ENCODE assay signal across 8 cellular contexts in genomic region chr3:187745201-187746058, GRCh38. TPM values are rescaled to one million over a fixed set of nuclear protein-coding genes. Genes with fewer than 3 reads are reported as not detected.
DNase-seq lines count a peak whose midpoint lies in the region; ATAC-seq and TF ChIP-seq lines count a peak whose summit lies in the region.

BCL6 (minus strand) TSS chr3:187745468; CDS start chr3:187733693, 11,775 bp downstream.

- WGBS in esophagus muscularis mucosa, result under 1% methylated on average over 37 of the region's 40 CpGs

- H3K27ac Mint-ChIP-seq in GM23338, result peak within 1 kb of the TSS; percentile 100

- peak within 1 kb of the TSS; percentile 91 for H3K4me3 Mint-ChIP-seq in GM23338

- peak within 1 kb of the TSS; percentile 92 for H3K4me2 ChIP-seq in GM23338

- TF ChIP-seq EP300 in esophagus muscularis mucosa (IDR thresholded peaks at IDR 0.05), result peak; percentile 96

- H3K27me3 ChIP-seq in GM23338 (ENCODE audit: insufficient read depth) (peaks cover 38% of the 10 kb centered on the region), esophagus muscularis mucosa (no peaks in the 10 kb centered on the region), muscle layer of colon (ENCODE audit: control insufficient read depth in 1 of 2, insufficient read depth in 2 of 2, low read length in 2 of 2) (no peaks in the 10 kb centered on the region)

- H2AFZ ChIP-seq in GM23338, result peak within 1 kb of the TSS; percentile 77; the same call in 1 of the 2 replicates

- no peaks in the 10 kb centered on the region for H3K9me2 ChIP-seq in GM23338 (ENCODE audit: insufficient read depth)

- TF ChIP-seq CTCF in GM23338 (conservative IDR thresholded peaks at IDR 0.05; ENCODE audit: low read depth in 2 of 2) (no peak), esophagus muscularis mucosa (IDR thresholded peaks at IDR 0.05) (no peak)

- TF ChIP-seq POLR2A in esophagus muscularis mucosa (IDR thresholded peaks at IDR 0.05; ENCODE audit: low read depth), result peak; percentile 98

- no peaks in the 10 kb centered on the region for H3K9me3 Mint-ChIP-seq in GM23338

- H3K79me2 ChIP-seq in GM23338 (replicated peaks; ENCODE audit: insufficient read depth), result 0 out of 2 replicates have a peak, but pooled peaks cover 3% of the 10 kb centered on the region

- H3K27me3 Mint-ChIP-seq in GM23338 (ENCODE audit: insufficient read depth, low read depth, poor library complexity), result peaks cover 33% of the 10 kb centered on the region

- no peaks in the 10 kb centered on the region for H4K20me1 ChIP-seq in GM23338 (replicated peaks; ENCODE audit: insufficient read depth)

- peak within 1 kb of the TSS; percentile 95 for H3K27ac ChIP-seq in GM23338 (ENCODE audit: low read depth)
- peak within 1 kb of the TSS; percentile 94 to 99 (median 98) for H3K27ac ChIP-seq in esophagus muscularis mucosa (replicated peaks in 1 of 4)
- peak within 1 kb of the TSS; percentile 100 for H3K27ac ChIP-seq in muscle layer of colon (ENCODE audit: low read depth, low read length)

- H3K9ac ChIP-seq in muscle layer of colon (ENCODE audit: low read length), result peak within 1 kb of the TSS; percentile 93

- H3K36me3 ChIP-seq in GM23338 (ENCODE audit: insufficient read depth) (no peaks in the 10 kb centered on the region), esophagus muscularis mucosa (no peaks in the 10 kb centered on the region), muscle layer of colon (ENCODE audit: insufficient read depth, low read length) (no peaks in the 10 kb centered on the region)

- peaks cover 66% of the 10 kb centered on the region for H3K4me1 Mint-ChIP-seq in GM23338

- H3F3A ChIP-seq in GM23338 (replicated peaks; ENCODE audit: low read depth), result no peaks in the 10 kb centered on the region

- intact Hi-C loops in esophagus muscularis mucosa (cut with DNase I), result loop anchor here (2.0 to 10.0 kb wide), 4 partner anchors 307 to 829 kb away; no protein-coding TSS in a partner anchor

- H3K4me3 ChIP-seq in GM23338, result peak within 1 kb of the TSS; percentile 83
- H3K4me3 ChIP-seq in esophagus muscularis mucosa, result peak within 1 kb of the TSS; percentile 69 to 81 (median 76)
- peak within 1 kb of the TSS; percentile 76 to 98 for H3K4me3 ChIP-seq in muscle layer of colon (ENCODE audit: low read depth in 1 of 2, low read length in 2 of 2)

- peak; percentile 19 for ATAC-seq in GM23338

- DNase-seq in DMS153 (lab: John Stamatoyannopoulos, UW) (peak; percentile 94), GM23338 (ENCODE audit: low spot score) (peak; percentile 97), LHCN-M2 (ENCODE audit: low read depth) (peak; percentile 99), RPMI7951 (ENCODE audit: low read depth) (peak; percentile 98), activated T-helper 1 cell treated with Interleukin-2 at 50 U/mL for 16 hours (ENCODE audit: low read depth) (peak; percentile 75), esophagus muscularis mucosa (ENCODE audit: extremely low spot score) (peak; percentile 99)
- DNase-seq in stimulated activated CD8-positive, alpha-beta memory T cell treated with anti-CD3 and anti-CD28 coated beads, Interleukin-7, amount 100 ng/mL, for 48 hours (ENCODE audit: extremely low read depth in 1 of 2, low read depth in 1 of 2), result peak; percentile 64 to 84

- no peaks in the 10 kb centered on the region; the same call in 2 of the 3 replicates for H3K36me3 Mint-ChIP-seq in GM23338 (ENCODE audit: low read depth)

- H3K9me3 ChIP-seq in esophagus muscularis mucosa, result no peaks in the 10 kb centered on the region
- no peaks in the 10 kb centered on the region for H3K9me3 ChIP-seq in muscle layer of colon (ENCODE audit: low read length)

- H3K4me1 ChIP-seq in GM23338 (ENCODE audit: insufficient read depth) (peaks cover 38% of the 10 kb centered on the region), esophagus muscularis mucosa (peaks cover 13 to 69% (median 48%) of the 10 kb centered on the region in 4 donors), muscle layer of colon (ENCODE audit: insufficient read depth, low read length) (peaks cover 38% of the 10 kb centered on the region)

TF ChIP-seq in GM23338, 12 proteins besides CTCF, POLR2A, EP300 and RAD21 (continues in another document):
- TF ChIP-seq CREB1 (CRISPR knock-in tag; IDR thresholded peaks at IDR 0.05; ENCODE audit: low read depth) (peak; percentile 92), STAT1 (IDR thresholded peaks at IDR 0.05; ENCODE audit: unreplicated experiment) (no peak), JUNB (IDR thresholded peaks at IDR 0.05; ENCODE audit: unreplicated experiment) (no peak)
- TF ChIP-seq, protein P1, sequence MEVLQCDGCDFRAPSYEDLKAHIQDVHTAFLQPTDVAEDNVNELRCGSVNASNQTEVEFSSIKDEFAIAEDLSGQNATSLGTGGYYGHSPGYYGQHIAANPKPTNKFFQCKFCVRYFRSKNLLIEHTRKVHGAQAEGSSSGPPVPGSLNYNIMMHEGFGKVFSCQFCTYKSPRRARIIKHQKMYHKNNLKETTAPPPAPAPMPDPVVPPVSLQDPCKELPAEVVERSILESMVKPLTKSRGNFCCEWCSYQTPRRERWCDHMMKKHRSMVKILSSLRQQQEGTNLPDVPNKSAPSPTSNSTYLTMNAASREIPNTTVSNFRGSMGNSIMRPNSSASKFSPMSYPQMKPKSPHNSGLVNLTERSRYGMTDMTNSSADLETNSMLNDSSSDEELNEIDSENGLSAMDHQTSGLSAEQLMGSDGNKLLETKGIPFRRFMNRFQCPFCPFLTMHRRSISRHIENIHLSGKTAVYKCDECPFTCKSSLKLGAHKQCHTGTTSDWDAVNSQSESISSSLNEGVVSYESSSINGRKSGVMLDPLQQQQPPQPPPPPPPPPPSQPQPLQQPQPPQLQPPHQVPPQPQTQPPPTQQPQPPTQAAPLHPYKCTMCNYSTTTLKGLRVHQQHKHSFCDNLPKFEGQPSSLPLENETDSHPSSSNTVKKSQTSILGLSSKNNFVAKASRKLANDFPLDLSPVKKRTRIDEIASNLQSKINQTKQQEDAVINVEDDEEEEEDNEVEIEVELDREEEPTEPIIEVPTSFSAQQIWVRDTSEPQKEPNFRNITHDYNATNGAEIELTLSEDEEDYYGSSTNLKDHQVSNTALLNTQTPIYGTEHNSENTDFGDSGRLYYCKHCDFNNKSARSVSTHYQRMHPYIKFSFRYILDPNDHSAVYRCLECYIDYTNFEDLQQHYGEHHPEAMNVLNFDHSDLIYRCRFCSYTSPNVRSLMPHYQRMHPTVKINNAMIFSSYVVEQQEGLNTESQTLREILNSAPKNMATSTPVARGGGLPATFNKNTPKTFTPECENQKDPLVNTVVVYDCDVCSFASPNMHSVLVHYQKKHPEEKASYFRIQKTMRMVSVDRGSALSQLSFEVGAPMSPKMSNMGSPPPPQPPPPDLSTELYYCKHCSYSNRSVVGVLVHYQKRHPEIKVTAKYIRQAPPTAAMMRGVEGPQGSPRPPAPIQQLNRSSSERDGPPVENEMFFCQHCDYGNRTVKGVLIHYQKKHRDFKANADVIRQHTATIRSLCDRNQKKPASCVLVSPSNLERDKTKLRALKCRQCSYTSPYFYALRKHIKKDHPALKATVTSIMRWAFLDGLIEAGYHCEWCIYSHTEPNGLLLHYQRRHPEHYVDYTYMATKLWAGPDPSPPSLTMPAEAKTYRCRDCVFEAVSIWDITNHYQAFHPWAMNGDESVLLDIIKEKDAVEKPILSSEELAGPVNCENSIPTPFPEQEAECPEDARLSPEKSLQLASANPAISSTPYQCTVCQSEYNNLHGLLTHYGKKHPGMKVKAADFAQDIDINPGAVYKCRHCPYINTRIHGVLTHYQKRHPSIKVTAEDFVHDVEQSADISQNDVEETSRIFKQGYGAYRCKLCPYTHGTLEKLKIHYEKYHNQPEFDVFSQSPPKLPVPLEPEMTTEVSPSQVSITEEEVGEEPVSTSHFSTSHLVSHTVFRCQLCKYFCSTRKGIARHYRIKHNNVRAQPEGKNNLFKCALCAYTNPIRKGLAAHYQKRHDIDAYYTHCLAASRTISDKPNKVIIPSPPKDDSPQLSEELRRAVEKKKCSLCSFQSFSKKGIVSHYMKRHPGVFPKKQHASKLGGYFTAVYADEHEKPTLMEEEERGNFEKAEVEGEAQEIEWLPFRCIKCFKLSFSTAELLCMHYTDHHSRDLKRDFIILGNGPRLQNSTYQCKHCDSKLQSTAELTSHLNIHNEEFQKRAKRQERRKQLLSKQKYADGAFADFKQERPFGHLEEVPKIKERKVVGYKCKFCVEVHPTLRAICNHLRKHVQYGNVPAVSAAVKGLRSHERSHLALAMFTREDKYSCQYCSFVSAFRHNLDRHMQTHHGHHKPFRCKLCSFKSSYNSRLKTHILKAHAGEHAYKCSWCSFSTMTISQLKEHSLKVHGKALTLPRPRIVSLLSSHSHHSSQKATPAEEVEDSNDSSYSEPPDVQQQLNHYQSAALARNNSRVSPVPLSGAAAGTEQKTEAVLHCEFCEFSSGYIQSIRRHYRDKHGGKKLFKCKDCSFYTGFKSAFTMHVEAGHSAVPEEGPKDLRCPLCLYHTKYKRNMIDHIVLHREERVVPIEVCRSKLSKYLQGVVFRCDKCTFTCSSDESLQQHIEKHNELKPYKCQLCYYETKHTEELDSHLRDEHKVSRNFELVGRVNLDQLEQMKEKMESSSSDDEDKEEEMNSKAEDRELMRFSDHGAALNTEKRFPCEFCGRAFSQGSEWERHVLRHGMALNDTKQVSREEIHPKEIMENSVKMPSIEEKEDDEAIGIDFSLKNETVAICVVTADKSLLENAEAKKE (CRISPR knock-in tag; IDR thresholded peaks at IDR 0.05), result no peak

RNA-seq across cellular contexts. Expression of gene BCL6, which starts in this region (rescaled TPM):
- 5.4 and 5.9 TPM in 2 replicates for total RNA-seq in GM23338 (2014; rRNA removed; shearing (Covaris generic))
- polyA plus RNA-seq in GM23338 (2016; fragmentation: Nextera tagmentation; extraction: Ambion mirVana), result 2.5 and 2.6 TPM in 2 replicates
- total RNA-seq in LHCN-M2 (2014; rRNA removed) (20.6 and 34.0 TPM in 2 replicates), esophagus muscularis mucosa (100 to 1,000 TPM in 3 of 4 donors, 10 to 100 TPM in 1; 86.0 to 161 (median 111) TPM)
- polyA plus RNA-seq in LHCN-M2 (2012), result 11.0 TPM
- total RNA-seq in RPMI7951 (2014; rRNA removed; shearing (Covaris generic)), result 5.8 and 10.1 TPM in 2 replicates

Comparison
In these comparisons a context has a peak if more than half of its experiments do, and no peak if none do; other contexts are left out.
1. Peak in every context shown above with its lines: DNase-seq, ATAC-seq, H3K4me3 ChIP-seq and H3K27ac ChIP-seq.